ENCODE assay signal across 9 cellular contexts in the genomic region with DNA sequence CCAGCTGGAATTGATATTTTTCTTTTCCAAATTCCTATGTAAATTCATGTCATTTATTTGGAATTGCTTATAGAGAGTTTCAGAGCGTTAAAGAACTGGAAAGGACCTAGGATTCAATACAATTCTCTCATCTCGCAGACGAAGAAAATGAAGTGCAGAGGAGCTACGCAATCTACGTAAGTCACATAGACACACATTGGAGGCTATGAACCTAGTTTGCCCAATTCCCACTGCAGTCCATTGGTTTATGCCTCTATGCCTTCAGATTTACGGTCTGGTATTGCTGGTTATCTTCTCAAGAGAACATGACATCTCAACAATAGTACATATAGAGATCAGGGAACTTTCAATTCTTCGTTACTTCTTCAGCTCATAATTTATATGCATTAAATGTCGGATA. TPM values are rescaled to one million over a fixed set of nuclear protein-coding genes. Genes with fewer than 3 reads are reported as not detected.
DNase-seq lines count a peak whose midpoint lies in the region; ATAC-seq and TF ChIP-seq lines count a peak whose summit lies in the region.
"Had no signal": no experiment of that assay in that cellular context is flagged by ENCODE, and none has a peak within 500 bp of the region (broad histone marks: within the 10 kb centered on the region; RNA-seq: fewer than 3 reads in every experiment).

No MANE protein-coding gene starts in this region.

- H3K4me2 ChIP-seq in parathyroid adenoma (ENCODE audit: low read length), result no peak overlapping the region

- H3K27me3 ChIP-seq in Caco-2 (replicated peaks; ENCODE audit: control insufficient read depth, insufficient read depth, low read length), result no peaks in the 10 kb centered on the region
- H3K27me3 ChIP-seq in parathyroid adenoma (ENCODE audit: control insufficient read depth, insufficient read depth, low read length), result no peaks in the 10 kb centered on the region
- peaks cover 10% of the 10 kb centered on the region; the same call in 1 of the 2 replicates for H3K27me3 ChIP-seq in H7 (ENCODE audit: control insufficient read depth, insufficient read depth, low read length)
- H3K27me3 ChIP-seq: testis had no signal

- H3K4me3 ChIP-seq in Caco-2 (ENCODE audit: low read depth, low read length) (no peak overlapping the region), parathyroid adenoma (ENCODE audit: low read depth, low read length) (no peak overlapping the region), H7 (ENCODE audit: insufficient read depth, low read depth, low read length) (no peak overlapping the region)

- no peaks in the 10 kb centered on the region for H3K36me3 ChIP-seq in Caco-2 (ENCODE audit: control insufficient read depth, insufficient read depth, low read length)
- no peaks in the 10 kb centered on the region for H3K36me3 ChIP-seq in parathyroid adenoma (ENCODE audit: control insufficient read depth, insufficient read depth, low read length)
- no peaks in the 10 kb centered on the region for H3K36me3 ChIP-seq in H7 (replicated peaks; ENCODE audit: control insufficient read depth, insufficient read depth, low read length)

- H3K9me3 Mint-ChIP-seq in Caco-2 (ENCODE audit: unreplicated experiment), result no peaks in the 10 kb centered on the region
- H3K9me3 Mint-ChIP-seq in dendritic cell treated with granulocyte-macrophage colony-stimulating factor and Interleukin-4, amounts not matched to agents 40 ng/mL and 50 ng/mL, for 4 days, result no peaks in the 10 kb centered on the region

- H3K27ac Mint-ChIP-seq in Caco-2 (ENCODE audit: unreplicated experiment), result peak overlapping the region; percentile 67
- peak overlapping the region; percentile 89 for H3K27ac Mint-ChIP-seq in dendritic cell treated with granulocyte-macrophage colony-stimulating factor and Interleukin-4, amounts not matched to agents 40 ng/mL and 50 ng/mL, for 4 days

- no TSS peak for BruUV-seq in Caco-2 (replicated peaks; lab: Mats Ljungman, UMichigan)

- DNase-seq in Caco-2 (no peak), NCI-H69 (lab: John Stamatoyannopoulos, UW) (peak; percentile 30), H7 (no peak), iPS-NIHi11 (ENCODE audit: low spot score) (no peak), NCI-H2196 treated with DMSO at 0.1 percent for 48 hours (lab: John Stamatoyannopoulos, UW; ENCODE audit: unreplicated experiment) (no peak)

- POLR2A ChIA-PET in Caco-2 (lab: Charles Lee), result interaction anchor here (0.7 kb wide), 1 partner anchor 10 kb away, joined by 3 read pairs; no protein-coding TSS in a partner anchor

- H3K4me1 Mint-ChIP-seq in Caco-2 (ENCODE audit: low read depth, unreplicated experiment), result peaks cover 6% of the 10 kb centered on the region
- peaks cover 23% of the 10 kb centered on the region for H3K4me1 Mint-ChIP-seq in dendritic cell treated with granulocyte-macrophage colony-stimulating factor and Interleukin-4, amounts not matched to agents 40 ng/mL and 50 ng/mL, for 4 days (ENCODE audit: low read depth)

- no peak overlapping the region for H3K9ac ChIP-seq in parathyroid adenoma

- H3K27me3 Mint-ChIP-seq in Caco-2 (ENCODE audit: insufficient read depth, unreplicated experiment), result no peaks in the 10 kb centered on the region
- H3K27me3 Mint-ChIP-seq in dendritic cell treated with granulocyte-macrophage colony-stimulating factor and Interleukin-4, amounts not matched to agents 40 ng/mL and 50 ng/mL, for 4 days, result no peaks in the 10 kb centered on the region

- ATAC-seq in activated CD4-positive, CD25-positive, alpha-beta regulatory T cell treated with anti-CD3 and anti-CD28 coated beads, Interleukin-2, amount 50 U/mL, for 24 hours, result no peak

- H3K9me3 ChIP-seq in Caco-2 (no peaks in the 10 kb centered on the region), parathyroid adenoma (ENCODE audit: control insufficient read depth, low read length) (no peaks in the 10 kb centered on the region)
- H3K9me3 ChIP-seq: testis had no signal

- intact Hi-C loops in Caco-2 (cut with micrococcal nuclease; ENCODE audit: unreplicated experiment), result loop anchor here (10.0 kb wide), 1 partner anchor 650 kb away; no protein-coding TSS in a partner anchor
- intact Hi-C loops in dendritic cell treated with granulocyte-macrophage colony-stimulating factor and Interleukin-4, amounts not matched to agents 40 ng/mL and 50 ng/mL, for 4 days (cut with micrococcal nuclease), result no loop called here

- no peak overlapping the region for H3K27ac ChIP-seq in parathyroid adenoma

- H3K79me2 ChIP-seq in parathyroid adenoma, result peaks cover 2% of the 10 kb centered on the region

- H3K36me3 Mint-ChIP-seq in Caco-2 (ENCODE audit: insufficient read depth, unreplicated experiment), result no peaks in the 10 kb centered on the region
- H3K36me3 Mint-ChIP-seq in dendritic cell treated with granulocyte-macrophage colony-stimulating factor and Interleukin-4, amounts not matched to agents 40 ng/mL and 50 ng/mL, for 4 days (ENCODE audit: low read depth), result peaks cover 5% of the 10 kb centered on the region

- peak overlapping the region; percentile 73 for H3K4me3 Mint-ChIP-seq in Caco-2 (ENCODE audit: unreplicated experiment)
- peak overlapping the region; percentile 88 for H3K4me3 Mint-ChIP-seq in dendritic cell treated with granulocyte-macrophage colony-stimulating factor and Interleukin-4, amounts not matched to agents 40 ng/mL and 50 ng/mL, for 4 days

- H2AFZ ChIP-seq in parathyroid adenoma, result peak overlapping the region; percentile 31

- no peak for TF ChIP-seq CTCF in Caco-2 (IDR thresholded peaks at IDR 0.05; ENCODE audit: insufficient read depth in 1 of 2, low read depth in 1 of 2, low read length in 1 of 2, severe bottlenecking in 1 of 2, unreplicated experiment in 1 of 2)
- no peak for TF ChIP-seq CTCF in parathyroid adenoma (IDR thresholded peaks at IDR 0.05)

- peaks cover 17% of the 10 kb centered on the region for H3K4me1 ChIP-seq in Caco-2
- H3K4me1 ChIP-seq in parathyroid adenoma, result peaks cover 9% of the 10 kb centered on the region

- CTCF ChIA-PET in Caco-2 (lab: Charles Lee), result interaction anchor here (1.3 to 2.0 kb wide), 2 partner anchors 11 to 58 kb away, joined by 3 to 10 read pairs; no protein-coding TSS in a partner anchor

RNA-seq across cellular contexts. Expression of gene RNF2, which starts 1.0 kb away (rescaled TPM):
- 27.1 and 31.7 TPM in 2 replicates for total RNA-seq in Caco-2 (2022)
- 41.3 and 53.0 TPM in 2 replicates for total RNA-seq in H7 (2014; rRNA removed; shearing (Covaris generic))
